8 cellular contexts compared by ENCODE assay signal in the genomic region with DNA sequence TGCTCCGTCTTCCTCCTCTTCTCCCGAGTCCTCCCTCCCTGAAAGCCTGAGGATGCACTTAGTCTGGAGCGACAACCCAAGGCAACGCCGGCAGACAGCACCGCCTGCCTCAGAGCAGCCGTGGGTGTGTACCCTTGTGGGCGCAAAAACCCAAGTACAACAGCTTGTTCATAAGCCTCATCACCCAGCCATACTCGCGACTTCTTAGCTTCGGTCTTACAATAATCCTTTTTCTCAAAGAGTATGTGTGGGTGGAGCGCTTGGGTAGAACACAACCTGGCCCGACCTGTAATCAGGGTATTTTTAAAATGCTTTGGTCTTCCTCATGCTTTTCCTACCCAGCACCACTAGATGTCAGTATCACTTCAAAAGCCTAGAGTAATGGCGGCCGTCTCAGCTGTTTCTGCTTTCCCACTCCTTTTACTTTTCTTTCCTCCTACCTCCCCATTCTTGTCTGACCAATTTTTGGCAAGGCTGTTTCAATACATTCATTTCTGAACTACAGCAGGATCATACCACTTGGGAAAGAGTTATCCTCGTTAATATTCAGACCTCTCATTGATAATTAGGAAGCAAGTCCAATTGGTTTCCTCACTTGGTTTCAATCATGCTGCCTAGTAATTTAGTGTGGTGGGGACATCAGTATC.
A peak's percentile ranks its signal among the peaks of the same experiment; 100 is the strongest.
DNase-seq lines count a peak whose midpoint lies in the region; ATAC-seq and TF ChIP-seq lines count a peak whose summit lies in the region.

No MANE protein-coding gene starts in this region.

- H3K27me3 ChIP-seq in GM06990 (replicated peaks; ENCODE audit: control insufficient read depth, insufficient read depth, low read length) = no peaks in the 10 kb centered on the region
- no peaks in the 10 kb centered on the region for H3K27me3 ChIP-seq in HCT116 (ENCODE audit: insufficient read depth, low read length)
- H3K27me3 ChIP-seq in osteoblast (ENCODE audit: insufficient read depth, low read length) = no peaks in the 10 kb centered on the region

- CTCF ChIA-PET in HCT116 (lab: Charles Lee) = interaction anchor here (1.2 to 3.3 kb wide), 4 partner anchors 15 to 268 kb away, joined by 5 to 30 read pairs (median 8); no protein-coding TSS in a partner anchor

- H3K36me3 ChIP-seq in GM06990 (ENCODE audit: control insufficient read depth, insufficient read depth, low read length) (no peaks in the 10 kb centered on the region), HCT116 (ENCODE audit: control insufficient read depth in 1 of 2, insufficient read depth in 2 of 2, low read length in 2 of 2) (no peaks in the 10 kb centered on the region), osteoblast (ENCODE audit: insufficient read depth, low read length) (no peaks in the 10 kb centered on the region)

- no peaks in the 10 kb centered on the region for H3K4me1 Mint-ChIP-seq in glutamatergic neuron (ENCODE audit: low read depth, unreplicated experiment)

- H3K27ac Mint-ChIP-seq in activated naive CD4-positive, alpha-beta T cell treated with anti-CD3 and anti-CD28 coated beads, Interleukin-2, amount 50 U/mL, for 72 hours = peak overlapping the region in 1 of 2 donors; percentile 73
- H3K27ac Mint-ChIP-seq in glutamatergic neuron (ENCODE audit: unreplicated experiment) = no peak overlapping the region

- ATAC-seq in HCT116 = peak; percentile 87
- ATAC-seq in activated naive CD4-positive, alpha-beta T cell treated with anti-CD3 and anti-CD28 coated beads, Interleukin-2, amount 50 U/mL, for 72 hours = peak; percentile 88 to 93

- no peak overlapping the region for H3K27ac ChIP-seq in HCT116 (ENCODE audit: low read depth, low read length)
- peak overlapping the region; percentile 52 for H3K27ac ChIP-seq in osteoblast (ENCODE audit: low read depth, low read length)

- H3K9ac ChIP-seq in HCT116 (ENCODE audit: low read length) = no peak overlapping the region

- no peaks in the 10 kb centered on the region for H4K20me1 ChIP-seq in HCT116 (ENCODE audit: insufficient read depth)
- H4K20me1 ChIP-seq in osteoblast (ENCODE audit: insufficient read depth, low read length) = no peaks in the 10 kb centered on the region

- H3K9me3 ChIP-seq in HCT116 (ENCODE audit: control insufficient read depth in 1 of 2, insufficient read depth in 1 of 2, low read depth in 1 of 2, low read length in 2 of 2) (no peaks in the 10 kb centered on the region), osteoblast (ENCODE audit: low read depth, low read length) (no peaks in the 10 kb centered on the region)

- BruUV-seq in HCT116 (replicated peaks; lab: Mats Ljungman, UMichigan) = no TSS peak

- H3K79me2 ChIP-seq in HCT116 (ENCODE audit: insufficient read depth, low read length) (no peaks in the 10 kb centered on the region), osteoblast (ENCODE audit: insufficient read depth, low read length) (no peaks in the 10 kb centered on the region)

- no peaks in the 10 kb centered on the region for H3K9me2 ChIP-seq in HCT116 (ENCODE audit: insufficient read depth)

- H3K36me3 Mint-ChIP-seq in activated naive CD4-positive, alpha-beta T cell treated with anti-CD3 and anti-CD28 coated beads, Interleukin-2, amount 50 U/mL, for 72 hours = no peaks in the 10 kb centered on the region
- H3K36me3 Mint-ChIP-seq in glutamatergic neuron (ENCODE audit: unreplicated experiment) = no peaks in the 10 kb centered on the region

- peak; percentile 22 for DNase-seq in GM06990 (ENCODE audit: extremely low read depth, insufficient read length)
- peak; percentile 60 for DNase-seq in HCT116 (ENCODE audit: low read depth, low spot score)
- DNase-seq in LoVo (ENCODE audit: low spot score) = peak; percentile 90
- peak; percentile 19 for DNase-seq in SIG-M5 (lab: John Stamatoyannopoulos, UW)
- peak; percentile 46 to 62 for DNase-seq in activated naive CD4-positive, alpha-beta T cell treated with anti-CD3 and anti-CD28 coated beads, Interleukin-2, amount 50 U/mL, for 72 hours (ENCODE audit: low spot score in 2 of 2)
- no peak for DNase-seq in glutamatergic neuron
- DNase-seq in osteoblast (ENCODE audit: insufficient read length, low spot score, missing footprints) = peak; percentile 70
- DNase-seq in NK-92 (lab: John Stamatoyannopoulos, UW; ENCODE audit: unreplicated experiment) = no peak

- TF ChIP-seq POLR2A in HCT116 (IDR thresholded peaks at IDR 0.05; ENCODE audit: borderline replicate concordance, extremely low read depth, insufficient read depth, insufficient read length) = no peak

- RAD21 ChIA-PET in HCT116 (lab: Charles Lee; ENCODE audit: low non-redundant PET in 1 of 2, low total read pairs in 2 of 2, uncharacterized antibody in 2 of 2, unreplicated experiment in 2 of 2) = interaction anchor here in 1 of 2 experiments (0.7 kb wide), 1 partner anchor 268 kb away, joined by 3 read pairs; no protein-coding TSS in a partner anchor

- H3K4me3 ChIP-seq in GM06990 (replicated peaks; ENCODE audit: low read depth, low read length) (no peak overlapping the region), HCT116 (replicated peaks in 1 of 2; ENCODE audit: low read depth in 1 of 2, low read length in 2 of 2) (peak overlapping the region; percentile 13 to 36; a peak in 2 of 4 replicates), osteoblast (ENCODE audit: insufficient read depth, low read length) (peak overlapping the region; percentile 70)

- peak overlapping the region; percentile 100 for H2AFZ ChIP-seq in HCT116 (ENCODE audit: low read depth, low read length, poor library complexity, severe bottlenecking)
- peak overlapping the region; percentile 90 for H2AFZ ChIP-seq in osteoblast (ENCODE audit: low read length)

- intact Hi-C loops in HCT116 (cut with micrococcal nuclease) = loop anchor here (1.0 to 5.0 kb wide), 3 partner anchors 97 to 309 kb away; no protein-coding TSS in a partner anchor

- peak; percentile 72 for TF ChIP-seq CTCF in GM06990 (IDR thresholded peaks at IDR 0.05; ENCODE audit: insufficient read depth, low read length, poor library complexity, severe bottlenecking)
- peak; percentile 76 to 87 (median 86) for TF ChIP-seq CTCF in HCT116 (IDR thresholded peaks at IDR 0.05 in 2 of 3, conservative IDR thresholded peaks at IDR 0.05 in 1 of 3; ENCODE audit: borderline replicate concordance in 1 of 3, insufficient read depth in 1 of 3, low read depth in 2 of 3, low read length in 2 of 3)
- peak; percentile 81 for TF ChIP-seq CTCF in glutamatergic neuron (IDR thresholded peaks at IDR 0.05; ENCODE audit: partially characterized antibody, unreplicated experiment)
- peak; percentile 94 for TF ChIP-seq CTCF in osteoblast (IDR thresholded peaks at IDR 0.05; ENCODE audit: extremely low read depth, low read depth, low read length)

- H3K4me1 ChIP-seq in HCT116 (ENCODE audit: control insufficient read depth in 1 of 2, insufficient read depth in 2 of 2, low read length in 2 of 2) = peaks cover 3 to 10% of the 10 kb centered on the region in 2 experiments; a peak in 3 of 4 replicates
- peaks cover 5% of the 10 kb centered on the region for H3K4me1 ChIP-seq in osteoblast (ENCODE audit: insufficient read depth, low read length)

- TF ChIP-seq RAD21 in HCT116 (IDR thresholded peaks at IDR 0.05; ENCODE audit: low read depth) = peak; percentile 98

- no peaks in the 10 kb centered on the region for H3K27me3 Mint-ChIP-seq in glutamatergic neuron (ENCODE audit: unreplicated experiment)

- peak overlapping the region; percentile 73 for H3K4me2 ChIP-seq in HCT116 (ENCODE audit: low read length)
- H3K4me2 ChIP-seq in osteoblast (ENCODE audit: insufficient read depth, low read length) = peak overlapping the region; percentile 90

- H3K9me3 Mint-ChIP-seq in activated naive CD4-positive, alpha-beta T cell treated with anti-CD3 and anti-CD28 coated beads, Interleukin-2, amount 50 U/mL, for 72 hours = no peaks in the 10 kb centered on the region
- no peaks in the 10 kb centered on the region for H3K9me3 Mint-ChIP-seq in glutamatergic neuron (ENCODE audit: unreplicated experiment)

- POLR2A ChIA-PET in HCT116 (lab: Charles Lee) = no interaction called here

- peak overlapping the region; percentile 39 for H3K4me3 Mint-ChIP-seq in glutamatergic neuron (ENCODE audit: unreplicated experiment)

TF ChIP-seq in HCT116, 20 proteins besides CTCF, POLR2A, EP300 and RAD21:
- TF ChIP-seq EZH2 (IDR thresholded peaks at IDR 0.05) (no peak), YY1 (IDR thresholded peaks at IDR 0.05; ENCODE audit: extremely low read depth, insufficient replicate concordance, low read depth, low read length) (peak; percentile 92), EGR1 (IDR thresholded peaks at IDR 0.05; ENCODE audit: low read depth) (peak; percentile 58; the same call in 1 of the 2 replicates), POLR2AphosphoS5 (IDR thresholded peaks at IDR 0.05; ENCODE audit: low read depth, low read length) (0 out of 2 replicates have a peak, but pooled peaks have one; percentile 23)

Comparison
In these comparisons a context has a peak if more than half of its experiments do, and no peak if none do; other contexts are left out.
1. DNase-seq: peak in GM06990 (single experiment), HCT116 (single experiment), LoVo (single experiment), SIG-M5 (single experiment), activated naive CD4-positive, alpha-beta T cell treated with anti-CD3 and anti-CD28 coated beads, Interleukin-2, amount 50 U/mL, for 72 hours (2 of 2) and osteoblast (single experiment); none in glutamatergic neuron (single experiment) and NK-92 (single experiment).
2. Peak in every context shown above with its lines, with median percentiles within 50 percentile points of each other: CTCF ChIP-seq.